ENCODE assay signal across 9 cellular contexts in genomic region chr16:4529085-4530060, GRCh38. TPM values are rescaled to one million over a fixed set of nuclear protein-coding genes. Genes with fewer than 3 reads are reported as not detected.
A peak's percentile ranks its signal among the peaks of the same experiment; 100 is the strongest.
DNase-seq lines count a peak whose midpoint lies in the region; ATAC-seq and TF ChIP-seq lines count a peak whose summit lies in the region.
"Had no signal": no experiment of that assay in that cellular context is flagged by ENCODE, and none has a peak within 500 bp of the region (broad histone marks: within the 10 kb centered on the region; RNA-seq: fewer than 3 reads in every experiment).

No MANE protein-coding gene starts in this region.

- TF ChIP-seq CTCF in GM20000 (IDR thresholded peaks at IDR 0.05; ENCODE audit: extremely low read depth, missing control alignments), result no peak
- TF ChIP-seq CTCF in endothelial cell (IDR thresholded peaks at IDR 0.05; ENCODE audit: unreplicated experiment), result no peak

- peak; percentile 56 for DNase-seq in GM20000 (ENCODE audit: low spot score)
- peak; percentile 68 for DNase-seq in NT2/D1 (ENCODE audit: low read depth, low spot score)
- no peak for DNase-seq in endothelial cell (ENCODE audit: low spot score)
- DNase-seq in renal cortical epithelial cell (ENCODE audit: low read depth), result peak; percentile 61
- no peak for DNase-seq in Kasumi-1 (lab: John Stamatoyannopoulos, UW)
- no peak for DNase-seq in GM19240 (ENCODE audit: insufficient read length, low spot score)
- DNase-seq in CD1c-positive myeloid dendritic cell (ENCODE audit: extremely low spot score), result no peak
- DNase-seq: stimulated activated CD4-positive, alpha-beta T cell treated with anti-CD3 and anti-CD28 coated beads, Interleukin-4, amount 100 ng/mL, for 4 hours had no signal

- H3K9me3 Mint-ChIP-seq in endothelial cell (ENCODE audit: unreplicated experiment), result no peaks in the 10 kb centered on the region

- H3K4me1 ChIP-seq in NT2/D1 (ENCODE audit: insufficient read depth, insufficient read length), result peaks cover 14% of the 10 kb centered on the region

- peaks cover 9% of the 10 kb centered on the region for H3K36me3 Mint-ChIP-seq in endothelial cell (ENCODE audit: low read depth, unreplicated experiment)

- peak overlapping the region; percentile 32 for H3K27ac Mint-ChIP-seq in endothelial cell (ENCODE audit: unreplicated experiment)

- ATAC-seq in GM19351 (IDR thresholded peaks at IDR 0.05; ENCODE audit: unreplicated experiment), result no peak

- peaks cover 10% of the 10 kb centered on the region for H3K4me1 Mint-ChIP-seq in endothelial cell (ENCODE audit: unreplicated experiment)

- H3K4me3 Mint-ChIP-seq in endothelial cell (ENCODE audit: unreplicated experiment), result no peak overlapping the region

- peak overlapping the region; percentile 47 for H3K9ac ChIP-seq in NT2/D1 (ENCODE audit: insufficient read length, low read depth)

- no peaks in the 10 kb centered on the region for H3K9me3 ChIP-seq in NT2/D1 (ENCODE audit: insufficient read depth, low read length)

- peaks cover 32% of the 10 kb centered on the region for H3K36me3 ChIP-seq in NT2/D1 (ENCODE audit: insufficient read depth, insufficient read length, low read length)

- H3K27me3 Mint-ChIP-seq in endothelial cell (ENCODE audit: unreplicated experiment), result no peaks in the 10 kb centered on the region

- no peak overlapping the region for H3K4me3 ChIP-seq in NT2/D1 (ENCODE audit: insufficient read length, low read depth)

- no peaks in the 10 kb centered on the region for H3K27me3 ChIP-seq in NT2/D1 (ENCODE audit: insufficient read depth, insufficient read length)

RNA-seq across cellular contexts. Expression of gene CDIP1, which starts 9.2 kb away (rescaled TPM):
- total RNA-seq in endothelial cell (ENCODE audit: unreplicated experiment), result 25.6 TPM
- 9.6 and 27.4 TPM in 2 replicates for total RNA-seq in renal cortical epithelial cell

RNA-seq across cellular contexts. Expression of gene C16orf96, which starts 26.8 kb away (rescaled TPM):
- total RNA-seq in endothelial cell (ENCODE audit: unreplicated experiment) (0.54 TPM), renal cortical epithelial cell (0.10 TPM in 1 of 2 replicates, not detected in the other)

RNA-seq across cellular contexts. Expression of gene HMOX2, which starts 53.2 kb away (rescaled TPM):
- total RNA-seq in endothelial cell (ENCODE audit: unreplicated experiment) (225 TPM), renal cortical epithelial cell (71.0 and 97.9 TPM in 2 replicates)

RNA-seq across cellular contexts. Expression of gene NMRAL1, which starts 54.9 kb away (rescaled TPM):
- total RNA-seq in endothelial cell (ENCODE audit: unreplicated experiment) (35.3 TPM), renal cortical epithelial cell (49.8 and 121 TPM in 2 replicates)

Comparison
In these comparisons a context has a peak if more than half of its experiments do, and no peak if none do; other contexts are left out.
1. DNase-seq: peak in GM20000 (single experiment), NT2/D1 (single experiment) and renal cortical epithelial cell (single experiment); none in endothelial cell (single experiment), Kasumi-1 (0 of 2), GM19240 (single experiment) and CD1c-positive myeloid dendritic cell (single experiment).